ENCODE assay signal across 10 cellular contexts in the genomic region with DNA sequence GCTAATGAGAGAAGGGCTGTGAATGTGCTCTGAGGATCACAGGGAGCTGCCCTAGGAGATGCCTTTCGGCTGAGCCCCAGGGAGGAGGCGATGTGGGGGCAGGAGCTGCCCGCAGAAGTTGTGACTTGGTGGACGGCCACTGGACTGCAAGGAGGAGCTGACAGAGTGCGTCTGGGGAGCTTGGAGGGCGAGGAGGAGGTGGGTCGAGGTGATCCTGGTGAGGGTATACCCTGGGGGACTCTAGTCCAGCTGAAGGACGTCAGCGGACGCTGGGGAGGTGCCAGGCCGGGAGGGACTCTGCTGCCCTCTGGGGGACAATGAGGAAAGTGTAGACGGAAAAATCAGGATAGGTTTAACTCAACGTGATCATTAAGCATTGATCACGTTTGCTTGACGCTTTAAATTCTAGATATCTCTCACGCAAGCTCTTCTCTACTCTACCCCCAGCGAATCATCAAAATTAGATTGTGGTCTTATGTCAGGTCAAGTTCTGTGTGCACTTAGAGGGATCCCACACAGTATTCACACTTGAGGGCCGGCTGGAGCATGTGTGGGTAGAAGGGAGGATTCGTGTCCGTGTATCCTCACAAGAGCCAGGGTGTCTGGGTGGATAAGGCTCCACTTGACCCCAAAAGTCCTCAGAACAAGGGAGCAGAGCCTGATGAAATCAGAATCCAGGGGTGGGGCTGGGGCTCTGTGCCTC. TPM values are rescaled to one million over a fixed set of nuclear protein-coding genes. Genes with fewer than 3 reads are reported as not detected.
DNase-seq lines count a peak whose midpoint lies in the region; ATAC-seq, FAIRE-seq and TF ChIP-seq lines count a peak whose summit lies in the region.
"Had no signal": no experiment of that assay in that cellular context is flagged by ENCODE, and none has a peak within 500 bp of the region (broad histone marks: within the 10 kb centered on the region; RNA-seq: fewer than 3 reads in every experiment).

No MANE protein-coding gene starts in this region.

- CTCF ChIA-PET in RWPE1 (lab: Yijun Ruan, JAX) = interaction anchor here (0.6 to 0.8 kb wide), 4 partner anchors 14 to 385 kb away, joined by 3 to 5 read pairs (median 4); no protein-coding TSS in a partner anchor

- H3K4me1 ChIP-seq in BE2C (no peaks in the 10 kb centered on the region), fibroblast of lung (ENCODE audit: control insufficient read depth, extremely low read depth, insufficient read depth, low read length) (no peaks in the 10 kb centered on the region), upper lobe of right lung (no peaks in the 10 kb centered on the region)

- H4K20me1 ChIP-seq in fibroblast of lung (ENCODE audit: control insufficient read depth, extremely low read depth, insufficient read depth, low read length) = no peaks in the 10 kb centered on the region

- peak; percentile 56 for DNase-seq in BE2C
- peak; percentile 29 for DNase-seq in RWPE1 (ENCODE audit: low spot score)
- DNase-seq in fibroblast of lung (ENCODE audit: low read depth in 2 of 2) = no peak
- DNase-seq in upper lobe of right lung = peak; percentile 63
- no peak for DNase-seq in RCC 7860 (ENCODE audit: low spot score)

- no peak overlapping the region for H3K4me2 ChIP-seq in fibroblast of lung (ENCODE audit: extremely low read depth, insufficient read depth, low read length)

- peaks cover 2% of the 10 kb centered on the region; the same call in 1 of the 2 replicates for H3K27me3 ChIP-seq in BE2C
- H3K27me3 ChIP-seq in fibroblast of lung (ENCODE audit: control insufficient read depth, insufficient read depth, low read length) = peaks cover 2% of the 10 kb centered on the region
- H3K27me3 ChIP-seq in upper lobe of right lung = no peaks in the 10 kb centered on the region

- H3K4me3 ChIP-seq in BE2C (ENCODE audit: low read depth, low read length) (no peak overlapping the region), fibroblast of lung (replicated peaks in 1 of 4; ENCODE audit: control extremely low read depth in 1 of 4, insufficient read depth in 1 of 4, low read depth in 3 of 4, low read length in 4 of 4) (no peak overlapping the region), upper lobe of right lung (no peak overlapping the region)

- no peak for FAIRE-seq in RCC 7860 (lab: Jason Lieb, UNC)

- H3K9ac ChIP-seq in fibroblast of lung (ENCODE audit: insufficient read depth, low read length) = no peak overlapping the region

- H3K27ac ChIP-seq in RWPE1 = no peak overlapping the region
- no peak overlapping the region for H3K27ac ChIP-seq in fibroblast of lung (ENCODE audit: insufficient read depth, low read length)
- no peak overlapping the region for H3K27ac ChIP-seq in upper lobe of right lung
- H3K27ac ChIP-seq: epithelial cell of prostate had no signal

- H3K79me2 ChIP-seq in fibroblast of lung (ENCODE audit: control insufficient read depth, insufficient read depth, low read length) = no peaks in the 10 kb centered on the region

- TF ChIP-seq CTCF in BE2C (IDR thresholded peaks at IDR 0.05; ENCODE audit: low read depth, low read length) (peak; percentile 80), GM12873 (IDR thresholded peaks at IDR 0.05; ENCODE audit: insufficient read depth, low read depth, low read length, missing control alignments) (peak; percentile 84), RWPE1 (conservative IDR thresholded peaks at IDR 0.05; ENCODE audit: low read depth) (peak; percentile 62), fibroblast of lung (conservative IDR thresholded peaks at IDR 0.05 in 1 of 2, IDR thresholded peaks at IDR 0.05 in 1 of 2; ENCODE audit: low read depth in 1 of 2, low read length in 2 of 2) (peak; percentile 36 to 57), upper lobe of right lung (IDR thresholded peaks at IDR 0.05) (peak; percentile 59)

- H3K36me3 ChIP-seq in BE2C (no peaks in the 10 kb centered on the region), fibroblast of lung (ENCODE audit: control insufficient read depth, insufficient read depth, low read length) (no peaks in the 10 kb centered on the region), upper lobe of right lung (no peaks in the 10 kb centered on the region)

- POLR2A ChIA-PET in RWPE1 (lab: Yijun Ruan, JAX; ENCODE audit: low non-redundant PET) = no interaction called here

- intact Hi-C loops in upper lobe of right lung (cut with DNase I) = no loop called here

- H2AFZ ChIP-seq in fibroblast of lung (ENCODE audit: low read length) = no peak overlapping the region

- H3K9me3 ChIP-seq in BE2C (no peaks in the 10 kb centered on the region), fibroblast of lung (ENCODE audit: control insufficient read depth, insufficient read depth, low read depth, low read length) (no peaks in the 10 kb centered on the region), upper lobe of right lung (no peaks in the 10 kb centered on the region)

- ATAC-seq in upper lobe of right lung = peak; percentile 78
- ATAC-seq in HG03521 (IDR thresholded peaks at IDR 0.05; ENCODE audit: unreplicated experiment) = no peak
- ATAC-seq in GM19395 (IDR thresholded peaks at IDR 0.05; ENCODE audit: unreplicated experiment) = no peak

RNA-seq across cellular contexts. Expression of a gene that starts 3.3 kb away (rescaled TPM):
- not detected for polyA plus RNA-seq in BE2C (2012; ENCODE audit: insufficient read depth, insufficient read length, low read depth)
- total RNA-seq in fibroblast of lung (not detected in 2 replicates), upper lobe of right lung (not detected)
- not detected in 2 replicates for polyA plus RNA-seq in fibroblast of lung
- polyA plus RNA-seq in fibroblast of lung (2012) = not detected in 2 replicates
- polyA minus RNA-seq in fibroblast of lung (ENCODE audit: low replicate concordance) = not detected in 2 replicates
- polyA plus RNA-seq: IgD-negative memory B cell had no signal

RNA-seq across cellular contexts. Expression of a gene that starts 17.0 kb away (rescaled TPM):
- not detected for polyA plus RNA-seq in BE2C (2012; ENCODE audit: insufficient read depth, insufficient read length, low read depth)
- not detected in 2 replicates for total RNA-seq in fibroblast of lung
- not detected in 2 replicates for polyA plus RNA-seq in fibroblast of lung
- not detected in 2 replicates for polyA plus RNA-seq in fibroblast of lung (2012)
- not detected in 2 replicates for polyA minus RNA-seq in fibroblast of lung (ENCODE audit: low replicate concordance)
- total RNA-seq in upper lobe of right lung = 35.0 TPM
- polyA plus RNA-seq: IgD-negative memory B cell had no signal

Comparison
In these comparisons a context has a peak if more than half of its experiments do, and no peak if none do; other contexts are left out.
1. DNase-seq: peak in BE2C (single experiment), RWPE1 (single experiment) and upper lobe of right lung (single experiment); none in fibroblast of lung (0 of 2) and RCC 7860 (single experiment).
2. RNA of a gene that starts 17.0 kb away (total RNA-seq): 35.0 TPM in upper lobe of right lung (single experiment); not detected in fibroblast of lung; every median in the first group is over 10 times any median in the second.
3. Peak in every context shown above with its lines, with median percentiles within 50 percentile points of each other: CTCF ChIP-seq.